8 cellular contexts compared by ENCODE assay signal in genomic region chr12:54431911-54432814, GRCh38. TPM values are rescaled to one million over a fixed set of nuclear protein-coding genes. Genes with fewer than 3 reads are reported as not detected.
DNase-seq lines count a peak whose midpoint lies in the region; ATAC-seq and TF ChIP-seq lines count a peak whose summit lies in the region.

No MANE protein-coding gene starts in this region.

- POLR2A ChIA-PET in naive thymus-derived CD4-positive, alpha-beta T cell (lab: Charles Lee): interaction anchor here (0.6 to 3.3 kb wide), 7 partner anchors 11 to 193 kb away, joined by 3 to 19 read pairs (median 3); no protein-coding TSS in a partner anchor

- peak overlapping the region; percentile 96 for H3K27ac Mint-ChIP-seq in endodermal cell
- peak overlapping the region in 5 of 9 donors; percentile 7 to 87 (median 49) for H3K27ac Mint-ChIP-seq in naive thymus-derived CD4-positive, alpha-beta T cell

- in situ Hi-C loops in GM13977 (cut with MboI; ENCODE audit: low pct_unique_long_range_greater_than_20kb, low sequenced_read_pairs, unreplicated experiment): no loop called here

- no peaks in the 10 kb centered on the region for H3K9me3 Mint-ChIP-seq in endodermal cell
- H3K9me3 Mint-ChIP-seq in naive thymus-derived CD4-positive, alpha-beta T cell: peaks cover 0 to 2% (median 0%) of the 10 kb centered on the region in 11 donors

- H3K9ac ChIP-seq in endodermal cell (ENCODE audit: extremely low read depth, low read length, poor library complexity, severe bottlenecking): peak overlapping the region; percentile 59

- H3K4me3 Mint-ChIP-seq in endodermal cell: peak overlapping the region; percentile 35
- peak overlapping the region in 2 of 10 donors; percentile 5 to 80 for H3K4me3 Mint-ChIP-seq in naive thymus-derived CD4-positive, alpha-beta T cell

- no peak for TF ChIP-seq POLR2A in NB4 (IDR thresholded peaks at IDR 0.05; ENCODE audit: extremely low read depth, insufficient read length)

- no peaks in the 10 kb centered on the region for H3K36me3 ChIP-seq in endodermal cell (ENCODE audit: control insufficient read depth, insufficient read depth, low read length)
- no peaks in the 10 kb centered on the region for H3K36me3 ChIP-seq in naive thymus-derived CD4-positive, alpha-beta T cell (ENCODE audit: control insufficient read depth in 2 of 3, insufficient read depth in 3 of 3, low read length in 3 of 3)

- H3K9me3 ChIP-seq in endodermal cell (ENCODE audit: control insufficient read depth, low read length): no peaks in the 10 kb centered on the region
- H3K9me3 ChIP-seq in naive thymus-derived CD4-positive, alpha-beta T cell (ENCODE audit: control insufficient read depth in 2 of 3, low read length in 3 of 3): no peaks in the 10 kb centered on the region

- no peak; the same call in 1 of the 2 replicates for TF ChIP-seq CTCF in AG10803 (conservative IDR thresholded peaks at IDR 0.05; ENCODE audit: low read length)
- TF ChIP-seq CTCF in NB4 (IDR thresholded peaks at IDR 0.05; ENCODE audit: low read depth, low read length): no peak
- TF ChIP-seq CTCF in endodermal cell (conservative IDR thresholded peaks at IDR 0.05): peak; percentile 37
- no peak for TF ChIP-seq CTCF in GM13977 (IDR thresholded peaks at IDR 0.05; ENCODE audit: extremely low read depth, insufficient read depth, missing control alignments)

- H3K4me1 ChIP-seq in endodermal cell (ENCODE audit: control insufficient read depth, insufficient read depth, low read length): peaks cover 12% of the 10 kb centered on the region
- H3K4me1 ChIP-seq in naive thymus-derived CD4-positive, alpha-beta T cell (ENCODE audit: control insufficient read depth in 2 of 2, insufficient read depth in 2 of 2, low read length in 2 of 2): peaks cover 13 to 23% of the 10 kb centered on the region in 2 donors

- ATAC-seq in naive thymus-derived CD4-positive, alpha-beta T cell: no peak

- CTCF ChIA-PET in naive thymus-derived CD4-positive, alpha-beta T cell (lab: Charles Lee): interaction anchor here (0.9 to 11.0 kb wide), 2 partner anchors 30 to 51 kb away, joined by 3 to 143 read pairs; no protein-coding TSS in a partner anchor

- 32 to 40% methylated on average over 5 to 9 of the region's 9 CpGs for WGBS in endodermal cell (ENCODE audit: insufficient coverage in 1 of 2, insufficient read length in 1 of 2), 2 experiments

- intact Hi-C loops in naive thymus-derived CD4-positive, alpha-beta T cell (cut with micrococcal nuclease): no loop called here

- H3K27ac ChIP-seq in endodermal cell (ENCODE audit: low read depth, low read length): peak overlapping the region; percentile 9
- no peak overlapping the region for H3K27ac ChIP-seq in naive thymus-derived CD4-positive, alpha-beta T cell (ENCODE audit: low read depth, low read length)

- no peaks in the 10 kb centered on the region for H3K27me3 ChIP-seq in endodermal cell (ENCODE audit: control insufficient read depth, insufficient read depth, low read length, poor library complexity, severe bottlenecking)
- no peaks in the 10 kb centered on the region for H3K27me3 ChIP-seq in naive thymus-derived CD4-positive, alpha-beta T cell (ENCODE audit: control insufficient read depth in 2 of 2, insufficient read depth in 2 of 2, low read length in 2 of 2)

- H3K27me3 Mint-ChIP-seq in endodermal cell (ENCODE audit: insufficient read depth): peaks cover 1% of the 10 kb centered on the region
- peaks cover 0 to 13% (median 0%) of the 10 kb centered on the region in 5 donors for H3K27me3 Mint-ChIP-seq in naive thymus-derived CD4-positive, alpha-beta T cell

- peaks cover 60% of the 10 kb centered on the region for H3K4me1 Mint-ChIP-seq in endodermal cell
- H3K4me1 Mint-ChIP-seq in naive thymus-derived CD4-positive, alpha-beta T cell: peaks cover 20 to 56% (median 38%) of the 10 kb centered on the region in 7 donors

- DNase-seq in AG10803 (ENCODE audit: low read depth) (peak; percentile 86), NB4 (ENCODE audit: low read depth) (peak; percentile 52), endodermal cell (peak; percentile 97), NCI-H2196 treated with DMSO at 0.1 percent for 48 hours (lab: John Stamatoyannopoulos, UW; ENCODE audit: unreplicated experiment) (no peak), GM13977 (ENCODE audit: low spot score) (no peak), NCI-H128 (lab: John Stamatoyannopoulos, UW; ENCODE audit: unreplicated experiment) (no peak), SKM-1 (lab: John Stamatoyannopoulos, UW; ENCODE audit: unreplicated experiment) (no peak)
- DNase-seq in naive thymus-derived CD4-positive, alpha-beta T cell: peak in 1 of 9 donors; percentile 49

- no peaks in the 10 kb centered on the region for H3K36me3 Mint-ChIP-seq in endodermal cell (ENCODE audit: low read depth)
- peaks cover 0 to 2% (median 0%) of the 10 kb centered on the region in 5 donors for H3K36me3 Mint-ChIP-seq in naive thymus-derived CD4-positive, alpha-beta T cell

- H3K4me3 ChIP-seq in AG10803 (ENCODE audit: low read length) (no peak overlapping the region), NB4 (ENCODE audit: low read depth, low read length) (no peak overlapping the region), endodermal cell (ENCODE audit: low read length) (peak overlapping the region; percentile 61)
- no peak overlapping the region for H3K4me3 ChIP-seq in naive thymus-derived CD4-positive, alpha-beta T cell (ENCODE audit: low read length)

RNA-seq across cellular contexts. Expression of gene ITGA5, which starts 13.1 kb away (rescaled TPM):
- total RNA-seq in endodermal cell: 100 to 1,000 TPM; 189 to 243 TPM
- polyA plus RNA-seq in endodermal cell (2013, experiment 1 of 2): 71.1 TPM
- polyA plus RNA-seq in endodermal cell (2013, experiment 2 of 2): 77.0 TPM
- 100 to 1,000 TPM in 4 of 5 experiments, 10 to 100 TPM in 1; 73.9 to 169 (median 145) TPM for total RNA-seq in naive thymus-derived CD4-positive, alpha-beta T cell
- 10 to 100 TPM; 26.5 to 82.4 TPM for polyA plus RNA-seq in naive thymus-derived CD4-positive, alpha-beta T cell

RNA-seq across cellular contexts. Expression of gene GTSF1, which starts 41.2 kb away (rescaled TPM):
- total RNA-seq in endodermal cell: not detected
- polyA plus RNA-seq in endodermal cell (2013, experiment 1 of 2): not detected
- polyA plus RNA-seq in endodermal cell (2013, experiment 2 of 2): not detected
- total RNA-seq in naive thymus-derived CD4-positive, alpha-beta T cell: 1 to 10 TPM; 1.9 to 9.5 (median 2.5) TPM
- 10 to 100 TPM; 13.5 to 15.1 TPM for polyA plus RNA-seq in naive thymus-derived CD4-positive, alpha-beta T cell

RNA-seq across cellular contexts. Expression of gene ZNF385A, which starts 47.6 kb away (rescaled TPM):
- 10 to 100 TPM; 10.5 to 16.3 TPM for total RNA-seq in endodermal cell
- 39.3 TPM for polyA plus RNA-seq in endodermal cell (2013, experiment 1 of 2)
- polyA plus RNA-seq in endodermal cell (2013, experiment 2 of 2): 35.5 TPM
- 10 to 100 TPM in 1 of 5 experiments, 1 to 10 TPM in 4; 1.3 to 69.9 (median 1.4) TPM for total RNA-seq in naive thymus-derived CD4-positive, alpha-beta T cell
- polyA plus RNA-seq in naive thymus-derived CD4-positive, alpha-beta T cell: under 1 TPM; 0.39 to 0.78 TPM

Comparison
In these comparisons a context has a peak if more than half of its experiments do, and no peak if none do; other contexts are left out.
1. DNase-seq: peak in AG10803 (single experiment), NB4 (single experiment) and endodermal cell (single experiment); none in NCI-H2196 treated with DMSO at 0.1 percent for 48 hours (single experiment), GM13977 (single experiment), NCI-H128 (single experiment) and SKM-1 (single experiment).